In genomic region chr20:51347871-51348270, GRCh38 we compare ENCODE assay signal across 16 cellular contexts.
DNase-seq lines count a peak whose midpoint lies in the region; ATAC-seq and TF ChIP-seq lines count a peak whose summit lies in the region.
"Had no signal": no experiment of that assay in that cellular context is flagged by ENCODE, and none has a peak within 500 bp of the region (broad histone marks: within the 10 kb centered on the region; RNA-seq: fewer than 3 reads in every experiment).

No MANE protein-coding gene starts in this region.

- H3K79me2 ChIP-seq in neural progenitor cell (ENCODE audit: low read depth), result no peaks in the 10 kb centered on the region

- H3K23ac ChIP-seq in IMR-90 (ENCODE audit: low read depth, low read length), result 0 out of 2 replicates have a peak overlapping the region, but pooled peaks have one; percentile 26

- H3K27me3 ChIP-seq in IMR-90 (ENCODE audit: control insufficient read depth, insufficient read depth, low read length) (no peaks in the 10 kb centered on the region), SJSA1 (replicated peaks) (no peaks in the 10 kb centered on the region), foreskin keratinocyte (no peaks in the 10 kb centered on the region), skeletal muscle satellite cell (ENCODE audit: control insufficient read depth, insufficient read depth, low read length) (no peaks in the 10 kb centered on the region), neural progenitor cell (no peaks in the 10 kb centered on the region)
- H3K27me3 ChIP-seq: BLaER1 had no signal

- H3K4ac ChIP-seq in IMR-90 (ENCODE audit: low read depth, low read length), result peak overlapping the region; percentile 55; the same call in 1 of the 2 replicates

- H3K4me3 Mint-ChIP-seq in neural progenitor cell (no peak overlapping the region), glutamatergic neuron (ENCODE audit: unreplicated experiment) (no peak overlapping the region)
- H3K4me3 Mint-ChIP-seq: IgD-negative memory B cell had no signal

- H2BK15ac ChIP-seq in IMR-90 (ENCODE audit: low read depth, low read length), result peak overlapping the region; percentile 12; the same call in 1 of the 3 replicates

- peak overlapping the region; percentile 26; the same call in 1 of the 2 replicates for H4K91ac ChIP-seq in IMR-90 (ENCODE audit: insufficient read depth, low read depth, low read length)

- H4K8ac ChIP-seq in IMR-90 (ENCODE audit: low read depth in 2 of 2, low read length in 2 of 2), result peak overlapping the region in 1 of 2 experiments; percentile 12; a peak in 1 of 4 replicates

- no peak for TF ChIP-seq CTCF in IMR-90 (conservative IDR thresholded peaks at IDR 0.05; ENCODE audit: low read depth, low read length)
- TF ChIP-seq CTCF in foreskin keratinocyte (conservative IDR thresholded peaks at IDR 0.05), result no peak
- no peak for TF ChIP-seq CTCF in neural progenitor cell (IDR thresholded peaks at IDR 0.05)
- TF ChIP-seq CTCF in glutamatergic neuron (IDR thresholded peaks at IDR 0.05; ENCODE audit: partially characterized antibody, unreplicated experiment), result no peak

- POLR2A ChIA-PET in IMR-90 (lab: Charles Lee; ENCODE audit: unreplicated experiment), result no interaction called here

- H3K36me3 ChIP-seq in IMR-90 (ENCODE audit: control insufficient read depth, insufficient read depth, low read length), result no peaks in the 10 kb centered on the region
- no peaks in the 10 kb centered on the region for H3K36me3 ChIP-seq in SJSA1
- no peaks in the 10 kb centered on the region for H3K36me3 ChIP-seq in skeletal muscle satellite cell (ENCODE audit: insufficient read depth, low read length)
- no peaks in the 10 kb centered on the region for H3K36me3 ChIP-seq in neural progenitor cell
- H3K36me3 ChIP-seq: BLaER1 had no signal

- H4K5ac ChIP-seq in IMR-90 (ENCODE audit: low read depth, low read length), result no peak overlapping the region

- CTCF ChIA-PET in IMR-90 (lab: Yijun Ruan, JAX), result no interaction called here

- dilution Hi-C loops in IMR-90 (cut with HindIII; ENCODE audit: low sequenced_read_pairs, unreplicated experiment), result no loop called here

- H4K20me1 ChIP-seq in IMR-90 (ENCODE audit: insufficient read depth, low read length) (no peaks in the 10 kb centered on the region), neural progenitor cell (ENCODE audit: low read depth) (no peaks in the 10 kb centered on the region)
- H4K20me1 ChIP-seq: BLaER1 had no signal

- no peak overlapping the region for H3K56ac ChIP-seq in IMR-90 (ENCODE audit: extremely low read depth, insufficient read depth, low read length)

- H2AK5ac ChIP-seq in IMR-90 (ENCODE audit: low read depth, low read length), result peak overlapping the region; percentile 59

- ATAC-seq in IMR-90 (ENCODE audit: low read depth), result no peak
- no peak for ATAC-seq in foreskin keratinocyte
- ATAC-seq: GM12878, HCT116 had no signal

- H3K27me3 Mint-ChIP-seq in neural progenitor cell (ENCODE audit: insufficient read depth, low read depth), result peaks cover 10% of the 10 kb centered on the region
- H3K27me3 Mint-ChIP-seq in glutamatergic neuron (ENCODE audit: unreplicated experiment), result peaks cover 9% of the 10 kb centered on the region
- H3K27me3 Mint-ChIP-seq: IgD-negative memory B cell had no signal

- H3F3A ChIP-seq in neural progenitor cell (ENCODE audit: low read depth), result no peaks in the 10 kb centered on the region

- H3K27ac ChIP-seq in IMR-90 (ENCODE audit: insufficient read depth, low read length) (no peak overlapping the region), SJSA1 (peak overlapping the region; percentile 28; the same call in 1 of the 2 replicates), foreskin keratinocyte (peak overlapping the region; percentile 72), neural progenitor cell (no peak overlapping the region)
- H3K27ac ChIP-seq: BLaER1 had no signal

- H3K9ac ChIP-seq in IMR-90 (ENCODE audit: low read depth, low read length), result no peak overlapping the region
- peak overlapping the region; percentile 49 for H3K9ac ChIP-seq in skeletal muscle satellite cell (ENCODE audit: low read depth, low read length)
- no peak overlapping the region for H3K9ac ChIP-seq in neural progenitor cell
- H3K9ac ChIP-seq: BLaER1, GM23248 had no signal

- TF ChIP-seq POLR2A in IMR-90 (IDR thresholded peaks at IDR 0.05; ENCODE audit: low read depth, low read length), result no peak

- H3K9me1 ChIP-seq in IMR-90 (ENCODE audit: insufficient read depth, low read length), result peaks cover 35% of the 10 kb centered on the region

- H3K4me1 ChIP-seq in IMR-90 (ENCODE audit: control insufficient read depth, insufficient read depth, low read length), result peaks cover 29% of the 10 kb centered on the region
- H3K4me1 ChIP-seq in SJSA1 (replicated peaks), result peaks cover 70% of the 10 kb centered on the region
- H3K4me1 ChIP-seq in foreskin keratinocyte, result peaks cover 8% of the 10 kb centered on the region
- peaks cover 79% of the 10 kb centered on the region for H3K4me1 ChIP-seq in skeletal muscle satellite cell (ENCODE audit: control insufficient read depth, insufficient read depth, low read length)
- H3K4me1 ChIP-seq in neural progenitor cell, result no peaks in the 10 kb centered on the region
- H3K4me1 ChIP-seq: BLaER1 had no signal

- H3K9me3 Mint-ChIP-seq in neural progenitor cell, result peaks cover 5% of the 10 kb centered on the region
- peaks cover 6% of the 10 kb centered on the region for H3K9me3 Mint-ChIP-seq in glutamatergic neuron (ENCODE audit: unreplicated experiment)

- H2BK20ac ChIP-seq in IMR-90 (ENCODE audit: low read depth, low read length), result peak overlapping the region; percentile 38; the same call in 1 of the 2 replicates

- no peaks in the 10 kb centered on the region for H3K9me3 ChIP-seq in IMR-90 (ENCODE audit: control insufficient read depth, insufficient read depth, low read length)
- H3K9me3 ChIP-seq in SJSA1 (replicated peaks), result no peaks in the 10 kb centered on the region
- no peaks in the 10 kb centered on the region for H3K9me3 ChIP-seq in skeletal muscle satellite cell (replicated peaks; ENCODE audit: low read length)
- no peaks in the 10 kb centered on the region for H3K9me3 ChIP-seq in neural progenitor cell (ENCODE audit: low read depth)

- H2BK120ac ChIP-seq in IMR-90 (ENCODE audit: low read depth, low read length), result peak overlapping the region; percentile 65

- H3K79me1 ChIP-seq in IMR-90 (ENCODE audit: low read depth in 1 of 2, low read length in 2 of 2), result peaks cover 0 to 27% of the 10 kb centered on the region in 2 experiments; a peak in 2 of 4 replicates

- H3K4me1 Mint-ChIP-seq in neural progenitor cell (no peaks in the 10 kb centered on the region), glutamatergic neuron (ENCODE audit: low read depth, unreplicated experiment) (no peaks in the 10 kb centered on the region)

- DNase-seq in IMR-90 (no peak), SJSA1 (ENCODE audit: low read depth in 1 of 2, low spot score in 2 of 2) (peak in 1 of 2 experiments; percentile 81), foreskin keratinocyte (no peak), neural progenitor cell (ENCODE audit: low spot score) (no peak), nucleus accumbens (lab: John Stamatoyannopoulos, UW) (no peak), COLO668 (lab: John Stamatoyannopoulos, UW; ENCODE audit: unreplicated experiment) (no peak), glutamatergic neuron (no peak)
- DNase-seq: AML-193, Calu3, DMS 273 treated with DMSO at 0.1 percent for 48 hours, GM23248 had no signal

- H3K4me2 ChIP-seq in IMR-90 (ENCODE audit: low read depth, low read length), result no peak overlapping the region
- no peak overlapping the region for H3K4me2 ChIP-seq in skeletal muscle satellite cell (ENCODE audit: low read length)
- H3K4me2 ChIP-seq in neural progenitor cell, result no peak overlapping the region
- H3K4me2 ChIP-seq: BLaER1 had no signal

- no peak overlapping the region for H3K18ac ChIP-seq in IMR-90 (ENCODE audit: low read depth, low read length)

- H2AFZ ChIP-seq in IMR-90 (replicated peaks; ENCODE audit: low read length, poor library complexity), result no peak overlapping the region
- H2AFZ ChIP-seq in neural progenitor cell (replicated peaks), result no peak overlapping the region
- H2AFZ ChIP-seq: GM23248 had no signal

- no CpG with 5 or more reads among the region's 1 CpG for WGBS in IMR-90 (ENCODE audit: extremely low coverage in 2 of 2, insufficient read length in 1 of 2), 2 experiments

- H3K4me3 ChIP-seq in IMR-90 (ENCODE audit: insufficient read depth, low read depth, low read length), result no peak overlapping the region
- no peak overlapping the region for H3K4me3 ChIP-seq in SJSA1
- no peak overlapping the region for H3K4me3 ChIP-seq in skeletal muscle satellite cell (ENCODE audit: low read length)
- H3K4me3 ChIP-seq in neural progenitor cell, result no peak overlapping the region
- H3K4me3 ChIP-seq: BLaER1, GM12878, GM23248 had no signal

- no peaks in the 10 kb centered on the region for H3K36me3 Mint-ChIP-seq in neural progenitor cell
- peaks cover 12% of the 10 kb centered on the region for H3K36me3 Mint-ChIP-seq in glutamatergic neuron (ENCODE audit: unreplicated experiment)

- in situ Hi-C loops in IMR-90 (cut with MboI; ENCODE audit: low sequenced_read_pairs), result no loop called here

- BruUV-seq in IMR-90 (replicated peaks; lab: Mats Ljungman, UMichigan), result no TSS peak

- H3K27ac Mint-ChIP-seq in neural progenitor cell, result no peak overlapping the region
- H3K27ac Mint-ChIP-seq in glutamatergic neuron (ENCODE audit: unreplicated experiment), result no peak overlapping the region
- H3K27ac Mint-ChIP-seq: IgD-negative memory B cell had no signal

- H3K14ac ChIP-seq in IMR-90 (replicated peaks; ENCODE audit: low read depth, low read length), result peak overlapping the region; percentile 55; the same call in 1 of the 2 replicates

- H2AK9ac ChIP-seq in IMR-90 (replicated peaks; ENCODE audit: low read depth, low read length, poor library complexity), result no peak overlapping the region

- intact Hi-C loops in IMR-90 (cut with micrococcal nuclease), result no loop called here

- no peak overlapping the region for H2BK5ac ChIP-seq in IMR-90 (ENCODE audit: low read depth, low read length, poor library complexity, severe bottlenecking)

- no peak for TF ChIP-seq RAD21 in IMR-90 (IDR thresholded peaks at IDR 0.05; ENCODE audit: low read length)

TF ChIP-seq in IMR-90, 13 proteins besides CTCF, POLR2A, EP300 and RAD21:
- TF ChIP-seq USF2 (IDR thresholded peaks at IDR 0.05; ENCODE audit: low read depth, low read length) (no peak), NFE2L2 (IDR thresholded peaks at IDR 0.05; ENCODE audit: low read depth, low read length) (no peak), RCOR1 (IDR thresholded peaks at IDR 0.05; ENCODE audit: insufficient replicate concordance, low read length) (no peak)

Comparison
In these comparisons a context has a peak if more than half of its experiments do, and no peak if none do; other contexts are left out.
1. H3K27ac ChIP-seq: peak in SJSA1 (single experiment) and foreskin keratinocyte (single experiment); none in IMR-90 (single experiment) and neural progenitor cell (single experiment).